ENCODE assay signal across 10 cellular contexts in the genomic region with DNA sequence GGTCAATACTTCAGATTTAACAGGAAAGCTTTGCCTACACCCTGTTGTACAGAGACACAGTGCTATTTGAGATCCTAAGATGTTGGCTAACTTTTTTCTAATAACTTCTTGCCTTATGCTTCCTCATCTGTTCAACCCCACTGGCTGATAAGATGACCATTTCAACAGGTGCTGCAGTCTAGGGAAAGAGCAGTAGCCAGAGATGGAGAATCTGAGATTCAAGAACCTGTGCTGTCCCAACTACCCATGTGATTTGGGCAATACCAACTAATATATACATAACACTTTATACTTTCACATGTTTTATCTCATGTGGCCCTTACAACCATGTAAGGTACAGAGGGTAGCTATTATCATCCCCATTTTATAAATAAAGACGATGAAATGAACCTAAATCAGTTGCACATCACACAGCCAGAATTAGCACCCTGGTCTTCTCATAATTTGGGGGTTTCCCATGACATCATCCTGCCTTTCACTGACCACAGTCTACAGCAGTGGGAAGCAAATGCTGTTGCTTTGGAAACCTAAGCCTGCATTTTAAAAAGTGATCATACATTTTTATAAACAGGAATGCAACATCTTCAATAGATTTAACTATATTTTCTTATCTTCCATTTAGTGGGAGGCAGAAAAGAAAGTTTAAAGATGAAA. TPM values are rescaled to one million over a fixed set of nuclear protein-coding genes. Genes with fewer than 3 reads are reported as not detected.
A peak's percentile ranks its signal among the peaks of the same experiment; 100 is the strongest.
DNase-seq lines count a peak whose midpoint lies in the region; ATAC-seq and TF ChIP-seq lines count a peak whose summit lies in the region.
"Had no signal": no experiment of that assay in that cellular context is flagged by ENCODE, and none has a peak within 500 bp of the region (broad histone marks: within the 10 kb centered on the region; RNA-seq: fewer than 3 reads in every experiment).

No MANE protein-coding gene starts in this region.

- POLR2A ChIA-PET in HEK293 (lab: Yijun Ruan, JAX): no interaction called here

- TF ChIP-seq POLR2A in uterus (IDR thresholded peaks at IDR 0.05) (no peak), upper lobe of left lung (IDR thresholded peaks at IDR 0.05) (no peak)

- TF ChIP-seq EP300 in upper lobe of left lung (IDR thresholded peaks at IDR 0.05): no peak

- H3K36me3 ChIP-seq in HEK293 (ENCODE audit: control insufficient read depth in 2 of 2, insufficient read depth in 1 of 2, low read length in 2 of 2) (peaks cover 20 to 23% of the 10 kb centered on the region in 2 experiments), uterus (no peaks in the 10 kb centered on the region), upper lobe of left lung (peaks cover 0 to 8% (median 0%) of the 10 kb centered on the region in 4 donors)

- intact Hi-C loops in uterus (cut with DNase I; ENCODE audit: low total_unique reads): no loop called here

- H3K27me3 ChIP-seq in uterus (no peaks in the 10 kb centered on the region), upper lobe of left lung (no peaks in the 10 kb centered on the region)
- H3K27me3 ChIP-seq: SJSA1 had no signal

- H3K9me3 ChIP-seq in HEK293 (ENCODE audit: control insufficient read depth, insufficient read depth, low read depth, low read length): no peaks in the 10 kb centered on the region
- no peaks in the 10 kb centered on the region for H3K9me3 ChIP-seq in uterus
- no peaks in the 10 kb centered on the region for H3K9me3 ChIP-seq in upper lobe of left lung
- H3K9me3 ChIP-seq: SJSA1 had no signal

- ATAC-seq in GM18909 (IDR thresholded peaks at IDR 0.05; ENCODE audit: poor library complexity, unreplicated experiment) (peak; percentile 95), HG03520 (IDR thresholded peaks at IDR 0.05; ENCODE audit: unreplicated experiment) (peak; percentile 98), upper lobe of left lung (ENCODE audit: low FRiP score in 2 of 2) (no peak)
- ATAC-seq: K562 had no signal

- H3K4me3 ChIP-seq in HEK293 (ENCODE audit: low read depth, low read length): no peak overlapping the region
- no peak overlapping the region for H3K4me3 ChIP-seq in uterus
- H3K4me3 ChIP-seq in upper lobe of left lung: no peak overlapping the region
- H3K4me3 ChIP-seq: K562, SJSA1 had no signal

- TF ChIP-seq CTCF in HEK293 (tag by site-specific recombination; IDR thresholded peaks at IDR 0.05) (no peak), uterus (IDR thresholded peaks at IDR 0.05) (no peak), upper lobe of left lung (IDR thresholded peaks at IDR 0.05) (no peak)

- H3K4me1 ChIP-seq in HEK293 (ENCODE audit: control insufficient read depth, insufficient read depth, low read length) (no peaks in the 10 kb centered on the region), uterus (no peaks in the 10 kb centered on the region), upper lobe of left lung (no peaks in the 10 kb centered on the region)

- peak; percentile 55 for DNase-seq in myocyte (ENCODE audit: low read depth)
- no peak for DNase-seq in RKO (ENCODE audit: low spot score)
- DNase-seq in uterus: no peak
- DNase-seq in upper lobe of left lung: no peak
- DNase-seq in medulla oblongata (ENCODE audit: extremely low spot score): no peak

- WGBS in upper lobe of left lung, 2 donors: 62 to 77% methylated on average over 1 of the region's 1 CpG

- CTCF ChIA-PET in HEK293 (lab: Yijun Ruan, JAX): interaction anchor here (0.6 to 0.7 kb wide), 2 partner anchors 31 to 366 kb away, joined by 3 to 4 read pairs; no protein-coding TSS in a partner anchor

- no peak overlapping the region for H3K27ac ChIP-seq in HEK293 (ENCODE audit: extremely low read depth, low read depth, low read length)
- no peak overlapping the region for H3K27ac ChIP-seq in uterus
- H3K27ac ChIP-seq in upper lobe of left lung: no peak overlapping the region
- H3K27ac ChIP-seq: SJSA1 had no signal

TF ChIP-seq in HEK293, 187 proteins besides CTCF, POLR2A, EP300 and RAD21:
- TF ChIP-seq ZNF202 (tag by site-specific recombination; IDR thresholded peaks at IDR 0.05; ENCODE audit: borderline replicate concordance): no peak
- TF ChIP-seq ZBTB17 (tag by site-specific recombination; IDR thresholded peaks at IDR 0.05): no peak
- peak; percentile 39 for TF ChIP-seq SCRT2 (tag by site-specific recombination; IDR thresholded peaks at IDR 0.05)
- TF ChIP-seq ZNF629 (tag by site-specific recombination; IDR thresholded peaks at IDR 0.05): 0 out of 2 replicates have a peak, but pooled peaks have one; percentile 36
- peak; percentile 93 for TF ChIP-seq PRDM10 (tag by site-specific recombination; IDR thresholded peaks at IDR 0.05)
- TF ChIP-seq, protein P1, sequence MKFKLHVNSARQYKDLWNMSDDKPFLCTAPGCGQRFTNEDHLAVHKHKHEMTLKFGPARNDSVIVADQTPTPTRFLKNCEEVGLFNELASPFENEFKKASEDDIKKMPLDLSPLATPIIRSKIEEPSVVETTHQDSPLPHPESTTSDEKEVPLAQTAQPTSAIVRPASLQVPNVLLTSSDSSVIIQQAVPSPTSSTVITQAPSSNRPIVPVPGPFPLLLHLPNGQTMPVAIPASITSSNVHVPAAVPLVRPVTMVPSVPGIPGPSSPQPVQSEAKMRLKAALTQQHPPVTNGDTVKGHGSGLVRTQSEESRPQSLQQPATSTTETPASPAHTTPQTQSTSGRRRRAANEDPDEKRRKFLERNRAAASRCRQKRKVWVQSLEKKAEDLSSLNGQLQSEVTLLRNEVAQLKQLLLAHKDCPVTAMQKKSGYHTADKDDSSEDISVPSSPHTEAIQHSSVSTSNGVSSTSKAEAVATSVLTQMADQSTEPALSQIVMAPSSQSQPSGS (tag by site-specific recombination; IDR thresholded peaks at IDR 0.05; ENCODE audit: low read depth): peak; percentile 39; the same call in 1 of the 2 replicates

RNA-seq across cellular contexts. Expression of gene TTC23, which starts 9.7 kb away (rescaled TPM):
- 27.4 and 37.3 TPM in 2 replicates for total RNA-seq in myocyte
- polyA plus RNA-seq in myocyte (2012): 19.9 TPM
- total RNA-seq in uterus: 10 to 100 TPM in 3 of 4 donors, 1 to 10 TPM in 1; 10.0 to 54.1 (median 31.0) TPM
- total RNA-seq in upper lobe of left lung: 10 to 100 TPM in 5 of 6 donors, 1 to 10 TPM in 1; 6.2 to 28.0 (median 15.3) TPM

RNA-seq across cellular contexts. Expression of gene LRRC28, which starts 11.6 kb away (rescaled TPM):
- total RNA-seq in myocyte: 33.5 and 50.8 TPM in 2 replicates
- 25.2 TPM for polyA plus RNA-seq in myocyte (2012)
- total RNA-seq in uterus: 10 to 100 TPM; 28.8 to 50.3 (median 35.5) TPM
- 10 to 100 TPM; 15.6 to 70.2 (median 20.1) TPM for total RNA-seq in upper lobe of left lung

Comparison
In these comparisons a context has a peak if more than half of its experiments do, and no peak if none do; other contexts are left out.
1. ATAC-seq: peak in GM18909 (single experiment) and HG03520 (single experiment); none in upper lobe of left lung (0 of 2).